ENCODE assay signal across 8 cellular contexts in the genomic region with DNA sequence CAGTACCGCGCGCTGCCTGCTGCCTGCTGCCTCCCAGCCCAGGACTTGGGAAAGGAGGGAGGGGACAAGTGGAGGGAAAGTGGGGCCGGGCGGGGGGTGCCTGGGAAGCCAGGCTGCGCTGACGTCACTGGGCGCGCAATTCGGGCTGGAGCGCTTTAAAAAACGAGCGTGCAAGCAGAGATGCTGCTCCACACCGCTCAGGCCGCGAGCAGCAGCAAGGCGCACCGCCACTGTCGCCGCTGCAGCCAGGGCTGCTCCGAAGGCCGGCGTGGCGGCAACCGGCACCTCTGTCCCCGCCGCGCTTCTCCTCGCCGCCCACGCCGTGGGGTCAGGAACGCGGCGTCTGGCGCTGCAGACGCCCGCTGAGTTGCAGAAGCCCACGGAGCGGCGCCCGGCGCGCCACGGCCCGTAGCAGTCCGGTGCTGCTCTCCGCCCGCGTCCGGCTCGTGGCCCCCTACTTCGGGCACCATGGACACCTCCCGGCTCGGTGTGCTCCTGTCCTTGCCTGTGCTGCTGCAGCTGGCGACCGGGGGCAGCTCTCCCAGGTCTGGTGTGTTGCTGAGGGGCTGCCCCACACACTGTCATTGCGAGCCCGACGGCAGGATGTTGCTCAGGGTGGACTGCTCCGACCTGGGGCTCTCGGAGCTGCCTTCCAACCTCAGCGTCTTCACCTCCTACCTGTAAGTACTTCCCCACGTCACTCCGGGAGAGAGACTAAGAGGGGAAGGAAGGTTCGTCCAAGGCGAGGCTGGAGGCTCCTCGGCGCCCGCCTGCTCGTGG. TPM values are rescaled to one million over a fixed set of nuclear protein-coding genes. Genes with fewer than 3 reads are reported as not detected.
DNase-seq lines count a peak whose midpoint lies in the region; ATAC-seq and TF ChIP-seq lines count a peak whose summit lies in the region.

A gene with protein sequence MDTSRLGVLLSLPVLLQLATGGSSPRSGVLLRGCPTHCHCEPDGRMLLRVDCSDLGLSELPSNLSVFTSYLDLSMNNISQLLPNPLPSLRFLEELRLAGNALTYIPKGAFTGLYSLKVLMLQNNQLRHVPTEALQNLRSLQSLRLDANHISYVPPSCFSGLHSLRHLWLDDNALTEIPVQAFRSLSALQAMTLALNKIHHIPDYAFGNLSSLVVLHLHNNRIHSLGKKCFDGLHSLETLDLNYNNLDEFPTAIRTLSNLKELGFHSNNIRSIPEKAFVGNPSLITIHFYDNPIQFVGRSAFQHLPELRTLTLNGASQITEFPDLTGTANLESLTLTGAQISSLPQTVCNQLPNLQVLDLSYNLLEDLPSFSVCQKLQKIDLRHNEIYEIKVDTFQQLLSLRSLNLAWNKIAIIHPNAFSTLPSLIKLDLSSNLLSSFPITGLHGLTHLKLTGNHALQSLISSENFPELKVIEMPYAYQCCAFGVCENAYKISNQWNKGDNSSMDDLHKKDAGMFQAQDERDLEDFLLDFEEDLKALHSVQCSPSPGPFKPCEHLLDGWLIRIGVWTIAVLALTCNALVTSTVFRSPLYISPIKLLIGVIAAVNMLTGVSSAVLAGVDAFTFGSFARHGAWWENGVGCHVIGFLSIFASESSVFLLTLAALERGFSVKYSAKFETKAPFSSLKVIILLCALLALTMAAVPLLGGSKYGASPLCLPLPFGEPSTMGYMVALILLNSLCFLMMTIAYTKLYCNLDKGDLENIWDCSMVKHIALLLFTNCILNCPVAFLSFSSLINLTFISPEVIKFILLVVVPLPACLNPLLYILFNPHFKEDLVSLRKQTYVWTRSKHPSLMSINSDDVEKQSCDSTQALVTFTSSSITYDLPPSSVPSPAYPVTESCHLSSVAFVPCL (plus strand): TSS at position 186 of the 780 bp plus-strand sequence. CDS start 283 bp downstream, at position 469.

- CTCF ChIA-PET in activated CD8-positive, alpha-beta T cell treated with anti-CD3 and anti-CD28 coated beads for 36 hours (lab: Charles Lee) = interaction anchor here (1.0 to 1.2 kb wide), 2 partner anchors 24 to 197 kb away, joined by 3 to 5 read pairs; no protein-coding TSS in a partner anchor

- peaks cover 52% of the 10 kb centered on the region for H3K27me3 Mint-ChIP-seq in activated CD8-positive, alpha-beta T cell treated with anti-CD3 and anti-CD28 coated beads for 36 hours
- H3K27me3 Mint-ChIP-seq in nephron progenitor cell (ENCODE audit: low read depth, poor library complexity) = peaks cover 51% of the 10 kb centered on the region

- POLR2A ChIA-PET in activated CD8-positive, alpha-beta T cell treated with anti-CD3 and anti-CD28 coated beads for 36 hours (lab: Charles Lee) = no interaction called here

- peak within 1 kb of the TSS; percentile 12 for H3K4me3 ChIP-seq in fibroblast of villous mesenchyme (ENCODE audit: low read depth, low read length)

- H3K27ac Mint-ChIP-seq in activated CD8-positive, alpha-beta T cell treated with anti-CD3 and anti-CD28 coated beads for 36 hours = no peak within 1 kb of the TSS
- no peak within 1 kb of the TSS for H3K27ac Mint-ChIP-seq in nephron progenitor cell

- intact Hi-C loops in activated CD8-positive, alpha-beta T cell treated with anti-CD3 and anti-CD28 coated beads for 36 hours (cut with micrococcal nuclease) = no loop called here

- peaks cover 2% of the 10 kb centered on the region for H3K36me3 Mint-ChIP-seq in activated CD8-positive, alpha-beta T cell treated with anti-CD3 and anti-CD28 coated beads for 36 hours (ENCODE audit: low read depth)
- H3K36me3 Mint-ChIP-seq in nephron progenitor cell (ENCODE audit: low read depth) = peaks cover 23% of the 10 kb centered on the region

- H3K4me1 Mint-ChIP-seq in activated CD8-positive, alpha-beta T cell treated with anti-CD3 and anti-CD28 coated beads for 36 hours (ENCODE audit: low read depth) = peaks cover 19% of the 10 kb centered on the region
- peaks cover 32% of the 10 kb centered on the region for H3K4me1 Mint-ChIP-seq in nephron progenitor cell

- no peak for TF ChIP-seq CTCF in activated CD8-positive, alpha-beta T cell treated with anti-CD3 and anti-CD28 coated beads for 36 hours (IDR thresholded peaks at IDR 0.05)
- TF ChIP-seq CTCF in fibroblast of villous mesenchyme (IDR thresholded peaks at IDR 0.05; ENCODE audit: insufficient read depth, low read depth, low read length) (no peak), nephron progenitor cell (IDR thresholded peaks at IDR 0.05) (no peak)

- peak; percentile 86 for DNase-seq in DMS 273 (lab: John Stamatoyannopoulos, UW; ENCODE audit: unreplicated experiment)
- DNase-seq in DMS 273 treated with DMSO at 0.1 percent for 48 hours (lab: John Stamatoyannopoulos, UW) = no peak
- peak; percentile 34 for DNase-seq in HuH-7.5 (ENCODE audit: low spot score)
- DNase-seq in activated CD8-positive, alpha-beta T cell treated with anti-CD3 and anti-CD28 coated beads for 36 hours = peak; percentile 43
- no peak for DNase-seq in fibroblast of villous mesenchyme (ENCODE audit: low read depth)
- peak; percentile 83 for DNase-seq in nephron progenitor cell
- no peak for DNase-seq in KG1 (lab: John Stamatoyannopoulos, UW)

- H3K4me3 Mint-ChIP-seq in activated CD8-positive, alpha-beta T cell treated with anti-CD3 and anti-CD28 coated beads for 36 hours = peak within 1 kb of the TSS; percentile 66
- peak within 1 kb of the TSS; percentile 90 for H3K4me3 Mint-ChIP-seq in nephron progenitor cell

- ATAC-seq in activated CD8-positive, alpha-beta T cell treated with anti-CD3 and anti-CD28 coated beads for 36 hours = peak; percentile 75
- ATAC-seq in HG03469 (IDR thresholded peaks at IDR 0.05; ENCODE audit: unreplicated experiment) = no peak

- H3K9me3 Mint-ChIP-seq in activated CD8-positive, alpha-beta T cell treated with anti-CD3 and anti-CD28 coated beads for 36 hours = peaks cover 16% of the 10 kb centered on the region
- peaks cover 30% of the 10 kb centered on the region for H3K9me3 Mint-ChIP-seq in nephron progenitor cell

RNA-seq across cellular contexts. Expression of the gene that starts here (rescaled TPM):
- not detected for total RNA-seq in activated CD8-positive, alpha-beta T cell treated with anti-CD3 and anti-CD28 coated beads for 36 hours
- total RNA-seq in fibroblast of villous mesenchyme = not detected in 2 replicates

Comparison
In these comparisons a context has a peak if more than half of its experiments do, and no peak if none do; other contexts are left out.
1. DNase-seq: peak in DMS 273 (single experiment), HuH-7.5 (single experiment) and nephron progenitor cell (single experiment); none in DMS 273 treated with DMSO at 0.1 percent for 48 hours (single experiment), fibroblast of villous mesenchyme (single experiment) and KG1 (single experiment).
2. Peak in DNase-seq and ATAC-seq in activated CD8-positive, alpha-beta T cell treated with anti-CD3 and anti-CD28 coated beads for 36 hours; RNA of the gene not detected or under 1 TPM.